Comparison of ENCODE assay signal across 21 cellular contexts in genomic region chr21:37446552-37446951, GRCh38.
DNase-seq lines count a peak whose midpoint lies in the region; ATAC-seq and TF ChIP-seq lines count a peak whose summit lies in the region.
"Had no signal": no experiment of that assay in that cellular context is flagged by ENCODE, and none has a peak within 500 bp of the region (broad histone marks: within the 10 kb centered on the region; RNA-seq: fewer than 3 reads in every experiment).

No MANE protein-coding gene starts in this region.

- H3K4me3 Mint-ChIP-seq in activated CD8-positive, alpha-beta memory T cell treated with anti-CD3 and anti-CD28 coated beads, Interleukin-2, amount 10 ng/mL, durations not matched to agents 7 days and 5 days, result no peak overlapping the region
- H3K4me3 Mint-ChIP-seq in endothelial cell (ENCODE audit: unreplicated experiment), result no peak overlapping the region
- no peak overlapping the region for H3K4me3 Mint-ChIP-seq in stimulated activated naive CD8-positive, alpha-beta T cell treated with anti-CD3 and anti-CD28 coated beads, Interleukin-15, amount 100 ng/mL, for 72 hours
- H3K4me3 Mint-ChIP-seq: activated naive CD4-positive, alpha-beta T cell treated with anti-CD3 and anti-CD28 coated beads for 36 hours; CD14-positive monocyte; stimulated activated memory B cell treated with anti-CD40 and anti-IgM and Interleukin-4, amounts not matched to agents 10 μg/mL and 1 μg/mL and 100 μg/mL, for 72 hours; T-helper 1 cell treated with Interleukin-12 subunit alpha and Interleukin-12 subunit beta and Interleukin-4 antibody, amounts not matched to agents 30 μg/mL and 1 μg/mL, for 36 hours had no signal

- H3K36me3 Mint-ChIP-seq in activated CD8-positive, alpha-beta memory T cell treated with anti-CD3 and anti-CD28 coated beads, Interleukin-2, amount 10 ng/mL, durations not matched to agents 7 days and 5 days, result peaks cover 18% of the 10 kb centered on the region
- H3K36me3 Mint-ChIP-seq in endothelial cell (ENCODE audit: low read depth, unreplicated experiment), result peaks cover 20% of the 10 kb centered on the region

- peaks cover 95% of the 10 kb centered on the region for H3K79me2 ChIP-seq in OCI-LY1 (ENCODE audit: insufficient read depth, low read length)
- peaks cover 52% of the 10 kb centered on the region for H3K79me2 ChIP-seq in parathyroid adenoma

- H3K27me3 Mint-ChIP-seq in activated CD8-positive, alpha-beta memory T cell treated with anti-CD3 and anti-CD28 coated beads, Interleukin-2, amount 10 ng/mL, durations not matched to agents 7 days and 5 days, result no peaks in the 10 kb centered on the region
- peaks cover 4% of the 10 kb centered on the region for H3K27me3 Mint-ChIP-seq in endothelial cell (ENCODE audit: unreplicated experiment)
- no peaks in the 10 kb centered on the region for H3K27me3 Mint-ChIP-seq in stimulated activated naive CD8-positive, alpha-beta T cell treated with anti-CD3 and anti-CD28 coated beads, Interleukin-15, amount 100 ng/mL, for 72 hours
- H3K27me3 Mint-ChIP-seq: stimulated activated memory B cell treated with anti-CD40 and anti-IgM and Interleukin-4, amounts not matched to agents 10 μg/mL and 1 μg/mL and 100 μg/mL, for 72 hours had no signal

- no peak for ATAC-seq in activated CD8-positive, alpha-beta memory T cell treated with anti-CD3 and anti-CD28 coated beads, Interleukin-2, amount 10 ng/mL, durations not matched to agents 7 days and 5 days
- ATAC-seq in GM21737 (IDR thresholded peaks at IDR 0.05; ENCODE audit: unreplicated experiment), result no peak
- ATAC-seq in HG02623 (IDR thresholded peaks at IDR 0.05; ENCODE audit: unreplicated experiment), result no peak
- ATAC-seq in stimulated activated naive CD8-positive, alpha-beta T cell treated with anti-CD3 and anti-CD28 coated beads, Interleukin-15, amount 100 ng/mL, for 72 hours, result no peak
- ATAC-seq: activated CD4-positive, CD25-positive, alpha-beta regulatory T cell treated with anti-CD3 and anti-CD28 coated beads, Interleukin-2, amount 50 U/mL, for 24 hours; Right ventricle myocardium inferior; stimulated activated memory B cell treated with anti-CD40 and anti-IgM and Interleukin-4, amounts not matched to agents 10 μg/mL and 1 μg/mL and 100 μg/mL, for 72 hours had no signal

- H3K9me3 ChIP-seq in OCI-LY1 (ENCODE audit: low read length) (no peaks in the 10 kb centered on the region), parathyroid adenoma (ENCODE audit: control insufficient read depth, low read length) (no peaks in the 10 kb centered on the region)
- H3K9me3 ChIP-seq: spleen, tibial nerve had no signal

- no peaks in the 10 kb centered on the region for H3K9me2 ChIP-seq in OCI-LY1 (ENCODE audit: low read depth, low read length)

- H3K9ac ChIP-seq in OCI-LY1 (ENCODE audit: low read length) (no peak overlapping the region), parathyroid adenoma (no peak overlapping the region)

- H3K4me3 ChIP-seq in OCI-LY1 (ENCODE audit: low read depth, low read length, poor library complexity, severe bottlenecking), result no peak overlapping the region
- no peak overlapping the region for H3K4me3 ChIP-seq in parathyroid adenoma (ENCODE audit: low read depth, low read length)
- H3K4me3 ChIP-seq: spleen, tibial nerve had no signal

- H3K4me2 ChIP-seq in OCI-LY1 (ENCODE audit: low read length), result no peak overlapping the region
- no peak overlapping the region for H3K4me2 ChIP-seq in parathyroid adenoma (ENCODE audit: low read length)

- H4K20me1 ChIP-seq in OCI-LY1 (ENCODE audit: insufficient read depth, low read length), result no peaks in the 10 kb centered on the region

- no peaks in the 10 kb centered on the region for H3K27me3 ChIP-seq in OCI-LY1 (ENCODE audit: insufficient read depth, low read length)
- no peaks in the 10 kb centered on the region for H3K27me3 ChIP-seq in parathyroid adenoma (ENCODE audit: control insufficient read depth, insufficient read depth, low read length)
- H3K27me3 ChIP-seq: spleen, tibial nerve had no signal

- H3K4me1 Mint-ChIP-seq in activated CD8-positive, alpha-beta memory T cell treated with anti-CD3 and anti-CD28 coated beads, Interleukin-2, amount 10 ng/mL, durations not matched to agents 7 days and 5 days, result peaks cover 37% of the 10 kb centered on the region
- peaks cover 46% of the 10 kb centered on the region for H3K4me1 Mint-ChIP-seq in endothelial cell (ENCODE audit: unreplicated experiment)
- H3K4me1 Mint-ChIP-seq in stimulated activated naive CD8-positive, alpha-beta T cell treated with anti-CD3 and anti-CD28 coated beads, Interleukin-15, amount 100 ng/mL, for 72 hours, result peaks cover 81% of the 10 kb centered on the region

- peaks cover 19% of the 10 kb centered on the region for H3K4me1 ChIP-seq in OCI-LY1 (ENCODE audit: insufficient read depth, low read length, severe bottlenecking)
- H3K4me1 ChIP-seq in parathyroid adenoma, result peaks cover 3% of the 10 kb centered on the region

- no peak for DNase-seq in activated CD8-positive, alpha-beta memory T cell treated with anti-CD3 and anti-CD28 coated beads, Interleukin-2, amount 10 ng/mL, durations not matched to agents 7 days and 5 days
- no peak for DNase-seq in activated CD8-positive, alpha-beta memory T cell treated with anti-CD3 and anti-CD28 coated beads, Interleukin-2, amount 50 U/mL, for 4 hours
- no peak for DNase-seq in endothelial cell (ENCODE audit: low spot score)
- DNase-seq in stimulated activated naive CD8-positive, alpha-beta T cell treated with anti-CD3 and anti-CD28 coated beads, Interleukin-15, amount 100 ng/mL, for 72 hours, result no peak
- DNase-seq: activated naive CD4-positive, alpha-beta T cell treated with anti-CD3 and anti-CD28 coated beads for 36 hours; DMS79; Karpas-422; kidney; NCI-H1417 treated with DMSO at 0.1 percent for 48 hours; posterior cingulate gyrus; spleen had no signal

- H3K36me3 ChIP-seq in OCI-LY1 (ENCODE audit: insufficient read depth, low read length) (peaks cover 17% of the 10 kb centered on the region), parathyroid adenoma (ENCODE audit: control insufficient read depth, insufficient read depth, low read length) (no peaks in the 10 kb centered on the region)

- H3F3A ChIP-seq in OCI-LY1 (ENCODE audit: insufficient read depth, low read length), result no peaks in the 10 kb centered on the region

- H3K27ac ChIP-seq in OCI-LY1 (ENCODE audit: low read depth, low read length, poor library complexity, severe bottlenecking) (no peak overlapping the region), parathyroid adenoma (no peak overlapping the region)
- H3K27ac ChIP-seq: tibial nerve had no signal

- no peaks in the 10 kb centered on the region for H3K9me3 Mint-ChIP-seq in activated CD8-positive, alpha-beta memory T cell treated with anti-CD3 and anti-CD28 coated beads, Interleukin-2, amount 10 ng/mL, durations not matched to agents 7 days and 5 days (ENCODE audit: low read depth)
- H3K9me3 Mint-ChIP-seq in endothelial cell (ENCODE audit: unreplicated experiment), result no peaks in the 10 kb centered on the region
- H3K9me3 Mint-ChIP-seq in stimulated activated naive CD8-positive, alpha-beta T cell treated with anti-CD3 and anti-CD28 coated beads, Interleukin-15, amount 100 ng/mL, for 72 hours, result no peaks in the 10 kb centered on the region
- H3K9me3 Mint-ChIP-seq: activated naive CD4-positive, alpha-beta T cell treated with anti-CD3 and anti-CD28 coated beads for 36 hours; CD14-positive monocyte; stimulated activated memory B cell treated with anti-CD40 and anti-IgM and Interleukin-4, amounts not matched to agents 10 μg/mL and 1 μg/mL and 100 μg/mL, for 72 hours; T-helper 1 cell treated with Interleukin-12 subunit alpha and Interleukin-12 subunit beta and Interleukin-4 antibody, amounts not matched to agents 30 μg/mL and 1 μg/mL, for 36 hours had no signal

- peak overlapping the region; percentile 17 for H3K27ac Mint-ChIP-seq in activated CD8-positive, alpha-beta memory T cell treated with anti-CD3 and anti-CD28 coated beads, Interleukin-2, amount 10 ng/mL, durations not matched to agents 7 days and 5 days
- H3K27ac Mint-ChIP-seq in endothelial cell (ENCODE audit: unreplicated experiment), result peak overlapping the region; percentile 74
- no peak overlapping the region for H3K27ac Mint-ChIP-seq in stimulated activated naive CD8-positive, alpha-beta T cell treated with anti-CD3 and anti-CD28 coated beads, Interleukin-15, amount 100 ng/mL, for 72 hours
- H3K27ac Mint-ChIP-seq: activated naive CD4-positive, alpha-beta T cell treated with anti-CD3 and anti-CD28 coated beads for 36 hours; stimulated activated memory B cell treated with anti-CD40 and anti-IgM and Interleukin-4, amounts not matched to agents 10 μg/mL and 1 μg/mL and 100 μg/mL, for 72 hours; T-helper 1 cell treated with Interleukin-12 subunit alpha and Interleukin-12 subunit beta and Interleukin-4 antibody, amounts not matched to agents 30 μg/mL and 1 μg/mL, for 36 hours had no signal

- H2AFZ ChIP-seq in OCI-LY1 (ENCODE audit: low read length), result no peak overlapping the region
- H2AFZ ChIP-seq in parathyroid adenoma, result no peak overlapping the region

- CTCF ChIA-PET in activated CD8-positive, alpha-beta memory T cell treated with anti-CD3 and anti-CD28 coated beads, Interleukin-2, amount 10 ng/mL, durations not matched to agents 7 days and 5 days (lab: Charles Lee), result interaction anchor here (0.7 kb wide), 1 partner anchor 271 kb away, joined by 3 read pairs; no protein-coding TSS in a partner anchor

- TF ChIP-seq CTCF in OCI-LY1 (IDR thresholded peaks at IDR 0.05; ENCODE audit: low read length) (peak; percentile 45), endothelial cell (IDR thresholded peaks at IDR 0.05; ENCODE audit: unreplicated experiment) (no peak), parathyroid adenoma (IDR thresholded peaks at IDR 0.05) (peak; percentile 24)

Comparison
In these comparisons a context has a peak if more than half of its experiments do, and no peak if none do; other contexts are left out.
1. H3K27ac Mint-ChIP-seq: peak in activated CD8-positive, alpha-beta memory T cell treated with anti-CD3 and anti-CD28 coated beads, Interleukin-2, amount 10 ng/mL, durations not matched to agents 7 days and 5 days (single experiment) and endothelial cell (single experiment); none in stimulated activated naive CD8-positive, alpha-beta T cell treated with anti-CD3 and anti-CD28 coated beads, Interleukin-15, amount 100 ng/mL, for 72 hours (0 of 2).